Comparison of ENCODE assay signal across 14 cellular contexts in the genomic region with DNA sequence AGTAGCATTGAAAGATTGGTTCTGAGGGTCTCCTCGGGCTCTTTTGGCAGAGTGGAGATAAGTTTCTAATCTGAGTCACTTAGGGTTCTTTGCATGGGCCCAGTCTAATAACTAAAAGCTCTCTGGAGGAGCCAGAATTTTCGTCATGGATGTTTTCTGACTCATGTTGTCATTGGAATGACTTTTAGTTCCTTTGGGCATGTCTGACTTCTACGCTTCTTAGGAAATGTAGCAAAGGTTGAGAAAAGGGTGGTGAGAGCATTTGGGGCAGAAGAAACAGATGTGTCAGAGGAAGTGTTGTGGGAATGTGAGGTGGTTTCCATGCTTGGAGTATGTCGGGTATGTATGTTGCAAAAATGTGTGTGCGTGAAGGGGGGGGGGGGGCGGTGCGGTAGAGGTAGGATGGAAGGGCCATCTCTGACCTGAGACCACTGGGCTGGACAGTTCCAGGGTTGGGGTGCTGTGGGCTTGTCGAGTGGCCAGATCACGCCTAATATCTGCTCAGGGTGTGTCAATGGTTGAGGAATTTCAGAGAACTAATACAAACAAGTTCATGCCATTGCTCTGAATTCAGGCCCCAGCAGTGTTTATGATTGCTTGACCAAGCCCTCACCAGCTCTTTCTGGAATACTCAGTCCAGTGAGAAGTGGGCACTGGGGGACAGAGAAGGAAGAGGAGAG. TPM values are rescaled to one million over a fixed set of nuclear protein-coding genes. Genes with fewer than 3 reads are reported as not detected.
A peak's percentile ranks its signal among the peaks of the same experiment; 100 is the strongest.
DNase-seq lines count a peak whose midpoint lies in the region; ATAC-seq, FAIRE-seq and TF ChIP-seq lines count a peak whose summit lies in the region.
"Had no signal": no experiment of that assay in that cellular context is flagged by ENCODE, and none has a peak within 500 bp of the region (broad histone marks: within the 10 kb centered on the region; RNA-seq: fewer than 3 reads in every experiment).

No MANE protein-coding gene starts in this region.

- H2AFZ ChIP-seq in astrocyte (ENCODE audit: low read depth, low read length): no peak overlapping the region

- peaks cover 79% of the 10 kb centered on the region for H3K4me1 Mint-ChIP-seq in HFFc6 (ENCODE audit: low read depth)
- peaks cover 21% of the 10 kb centered on the region for H3K4me1 Mint-ChIP-seq in astrocyte (ENCODE audit: low read depth, unreplicated experiment)

- H3K36me3 Mint-ChIP-seq in HFFc6 (ENCODE audit: low read depth) (peaks cover 15% of the 10 kb centered on the region), astrocyte (ENCODE audit: low read depth, unreplicated experiment) (peaks cover 7% of the 10 kb centered on the region)

- no peaks in the 10 kb centered on the region for H3K9me3 Mint-ChIP-seq in HFFc6
- H3K9me3 Mint-ChIP-seq in astrocyte (ENCODE audit: unreplicated experiment): no peaks in the 10 kb centered on the region

- H3K4me3 ChIP-seq in astrocyte (ENCODE audit: insufficient read depth, low read depth, low read length) (no peak overlapping the region), tibial artery (peak overlapping the region in 1 of 2 donors; percentile 13)
- H3K4me3 ChIP-seq: heart right ventricle had no signal

- peak; percentile 93 for DNase-seq in HFFc6
- DNase-seq in astrocyte (ENCODE audit: low read depth): peak; percentile 94
- DNase-seq in left cardiac atrium: no peak
- no peak for DNase-seq in tibial artery
- no peak for DNase-seq in activated CD4-positive, alpha-beta T cell treated with anti-CD3 and anti-CD28 coated beads for 1 hour
- DNase-seq in dermis blood vessel endothelial cell: no peak
- DNase-seq in NCI-H2107 (lab: John Stamatoyannopoulos, UW): no peak
- DNase-seq: activated T-cell treated with anti-CD3 and anti-CD28 coated beads, Interleukin-2, amount 50 U/mL, for 1 hour; DMS53; heart right ventricle; midbrain; NCI-H187 treated with DMSO at 0.1 percent for 48 hours had no signal

- H3K36me3 ChIP-seq in astrocyte (ENCODE audit: insufficient read depth, low read length) (no peaks in the 10 kb centered on the region), tibial artery (no peaks in the 10 kb centered on the region)
- H3K36me3 ChIP-seq: heart right ventricle had no signal

- FAIRE-seq in astrocyte (lab: Jason Lieb, UNC): peak; percentile 89
- FAIRE-seq: GM18507 had no signal

- H3K4me1 ChIP-seq in astrocyte (ENCODE audit: insufficient read depth, low read length): peaks cover 22% of the 10 kb centered on the region
- peaks cover 6 to 47% (median 21%) of the 10 kb centered on the region in 4 donors for H3K4me1 ChIP-seq in tibial artery
- H3K4me1 ChIP-seq: heart right ventricle had no signal

- H4K20me1 ChIP-seq in astrocyte (ENCODE audit: insufficient read depth, low read length): peaks cover 3% of the 10 kb centered on the region

- no peaks in the 10 kb centered on the region for H3K79me2 ChIP-seq in astrocyte (ENCODE audit: insufficient read depth, low read length)

- H3K27me3 ChIP-seq in astrocyte (ENCODE audit: insufficient read depth, low read length): peaks cover 3% of the 10 kb centered on the region
- H3K27me3 ChIP-seq in tibial artery: no peaks in the 10 kb centered on the region
- H3K27me3 ChIP-seq: heart right ventricle had no signal

- H3K4me3 Mint-ChIP-seq in HFFc6 (peak overlapping the region; percentile 69), astrocyte (ENCODE audit: unreplicated experiment) (no peak overlapping the region)

- ATAC-seq in left cardiac atrium (peak; percentile 57 to 71), GM18909 (IDR thresholded peaks at IDR 0.05; ENCODE audit: poor library complexity, unreplicated experiment) (no peak)

- H3K27me3 Mint-ChIP-seq in HFFc6 (ENCODE audit: insufficient read depth) (peaks cover under 1% of the 10 kb centered on the region; the same call in 1 of the 2 replicates), astrocyte (ENCODE audit: low read depth, unreplicated experiment) (peaks cover 21% of the 10 kb centered on the region)

- H3K9me3 ChIP-seq in astrocyte (ENCODE audit: insufficient read depth, low read depth, low read length) (no peaks in the 10 kb centered on the region), tibial artery (no peaks in the 10 kb centered on the region)
- H3K9me3 ChIP-seq: heart right ventricle had no signal

- H3K4me2 ChIP-seq in astrocyte (ENCODE audit: low read length): peak overlapping the region; percentile 47

- H3K27ac Mint-ChIP-seq in HFFc6: peak overlapping the region; percentile 95
- peak overlapping the region; percentile 43 for H3K27ac Mint-ChIP-seq in astrocyte (ENCODE audit: unreplicated experiment)

- H3K27ac ChIP-seq in astrocyte (ENCODE audit: low read depth, low read length) (peak overlapping the region; percentile 34), tibial artery (peak overlapping the region; percentile 78 to 81)
- H3K27ac ChIP-seq: heart right ventricle had no signal

- no peak overlapping the region for H3K9ac ChIP-seq in astrocyte (ENCODE audit: low read length)

- TF ChIP-seq CTCF in HFFc6 (IDR thresholded peaks at IDR 0.05) (no peak), astrocyte (IDR thresholded peaks at IDR 0.05; ENCODE audit: insufficient read depth, low read depth, low read length) (no peak), tibial artery (IDR thresholded peaks at IDR 0.05) (no peak)

- intact Hi-C loops in left cardiac atrium (cut with DNase I) (no loop called here), tibial artery (cut with DNase I; ENCODE audit: low total_unique reads) (no loop called here)

RNA-seq across cellular contexts. Expression of a gene that starts 26.9 kb away (rescaled TPM):
- 1 to 10 TPM; 7.4 to 9.7 (median 8.6) TPM for total RNA-seq in HFFc6 (2021; fragmentation: NEBNext Ultra II Directional; extraction: Animal tissue kit (Norgen Biotek cat#: 25700))
- total RNA-seq in astrocyte (4.8 and 5.5 TPM in 2 replicates), left cardiac atrium (1 to 10 TPM; 1.3 to 3.3 TPM), dermis blood vessel endothelial cell (3.7 and 5.8 TPM in 2 replicates)

Comparison
In these comparisons a context has a peak if more than half of its experiments do, and no peak if none do; other contexts are left out.
1. DNase-seq: peak in HFFc6 (single experiment) and astrocyte (single experiment); none in left cardiac atrium (single experiment), tibial artery (0 of 2), activated CD4-positive, alpha-beta T cell treated with anti-CD3 and anti-CD28 coated beads for 1 hour (single experiment), dermis blood vessel endothelial cell (single experiment) and NCI-H2107 (single experiment).